26 cellular contexts compared by ENCODE assay signal in the genomic region with DNA sequence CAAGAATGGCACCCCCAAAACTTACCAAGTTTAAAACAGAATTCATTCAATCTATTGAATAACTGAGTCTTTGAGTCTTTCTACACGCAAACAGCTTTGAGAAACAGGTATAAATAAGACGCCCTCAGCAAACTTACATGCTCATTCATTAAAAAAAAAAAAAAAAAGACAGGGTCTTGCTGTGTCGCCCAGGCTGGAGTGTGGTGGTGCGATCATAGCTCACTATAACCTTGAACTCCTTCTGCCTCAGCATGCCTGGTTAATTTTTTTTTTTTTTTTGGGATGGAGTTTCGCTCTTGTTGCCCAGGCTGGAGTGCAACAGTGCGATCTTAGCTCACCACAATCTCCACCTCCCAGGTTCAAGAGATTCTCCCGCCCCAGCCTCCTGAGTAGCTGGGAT. TPM values are rescaled to one million over a fixed set of nuclear protein-coding genes. Genes with fewer than 3 reads are reported as not detected.
DNase-seq lines count a peak whose midpoint lies in the region; ATAC-seq and TF ChIP-seq lines count a peak whose summit lies in the region.
"Had no signal": no experiment of that assay in that cellular context is flagged by ENCODE, and none has a peak within 500 bp of the region (broad histone marks: within the 10 kb centered on the region; RNA-seq: fewer than 3 reads in every experiment).

No MANE protein-coding gene starts in this region.

- H3K27ac ChIP-seq in mammary epithelial cell (ENCODE audit: insufficient read depth, low read depth, low read length) (no peak overlapping the region), GM23338 (ENCODE audit: low read depth) (0 out of 2 replicates have a peak overlapping the region, but pooled peaks have one; percentile 14), mesendoderm (ENCODE audit: low read depth, low read length) (no peak overlapping the region), testis (no peak overlapping the region)
- H3K27ac ChIP-seq: BLaER1 had no signal

- H3K9ac ChIP-seq in mammary epithelial cell (ENCODE audit: insufficient read depth, low read length): no peak overlapping the region
- H3K9ac ChIP-seq in mesendoderm (ENCODE audit: low read length): no peak overlapping the region
- H3K9ac ChIP-seq: BLaER1 had no signal

- H3K9me3 ChIP-seq in mammary epithelial cell (replicated peaks; ENCODE audit: insufficient read depth, low read length): no peaks in the 10 kb centered on the region
- H3K9me3 ChIP-seq in testis: no peaks in the 10 kb centered on the region
- H3K9me3 ChIP-seq: BE2C, BLaER1 had no signal

- no peak overlapping the region for H2BK15ac ChIP-seq in mesendoderm (replicated peaks; ENCODE audit: low read depth)

- CTCF ChIA-PET in MCF 10A (lab: Yijun Ruan, JAX): no interaction called here
- CTCF ChIA-PET in mammary epithelial cell (lab: Charles Lee; ENCODE audit: low non-redundant PET): interaction anchor here (0.6 kb wide), 1 partner anchor 364 kb away, joined by 4 read pairs; no protein-coding TSS in a partner anchor

- H3K79me2 ChIP-seq in mammary epithelial cell (ENCODE audit: insufficient read depth, low read length): peaks cover 91% of the 10 kb centered on the region
- H3K79me2 ChIP-seq in GM23338 (replicated peaks; ENCODE audit: insufficient read depth): peaks cover 100% of the 10 kb centered on the region
- peaks cover 30% of the 10 kb centered on the region for H3K79me2 ChIP-seq in mesendoderm (ENCODE audit: control insufficient read depth, insufficient read depth, low read length)

- peaks cover 7% of the 10 kb centered on the region for H3K79me1 ChIP-seq in mesendoderm (ENCODE audit: low read length)

- no peak overlapping the region for H3K23ac ChIP-seq in mesendoderm (ENCODE audit: low read length)

- TF ChIP-seq CTCF in MCF 10A (IDR thresholded peaks at IDR 0.05; ENCODE audit: unreplicated experiment): no peak
- TF ChIP-seq CTCF in mammary epithelial cell (conservative IDR thresholded peaks at IDR 0.05 in 1 of 2, IDR thresholded peaks at IDR 0.05 in 1 of 2; ENCODE audit: extremely low read depth in 1 of 2, insufficient read depth in 1 of 2, low read depth in 1 of 2, low read length in 2 of 2): no peak
- no peak for TF ChIP-seq CTCF in GM23338 (conservative IDR thresholded peaks at IDR 0.05; ENCODE audit: low read depth in 2 of 2)
- TF ChIP-seq CTCF in testis (IDR thresholded peaks at IDR 0.05): no peak

- no peak overlapping the region for H3K4ac ChIP-seq in mesendoderm (ENCODE audit: low read depth, low read length)

- H2AFZ ChIP-seq in mammary epithelial cell (ENCODE audit: low read depth, low read length) (no peak overlapping the region), GM23338 (no peak overlapping the region)

- DNase-seq in activated T-cell treated with anti-CD3 and anti-CD28 coated beads, Interleukin-2, amount 50 U/mL, for 72 hours: no peak
- DNase-seq in activated T-cell treated with anti-CD3 and anti-CD28 coated beads, Interleukin-2, amount 50 U/mL, for 1 hour: no peak
- DNase-seq in MCF 10A (ENCODE audit: unreplicated experiment) (no peak), mammary epithelial cell (no peak), GM23338 (ENCODE audit: low spot score) (no peak), mesendoderm (no peak), testis (no peak), Right ventricle myocardium superior (no peak)
- DNase-seq: 8988T; ACHN; BE2C; C1 segment of cervical spinal cord; CD4-positive, alpha-beta memory T cell; CD4-positive, CD25-positive, alpha-beta regulatory T cell; CD8-positive, alpha-beta memory T cell; COR-L47; DMS 273 treated with DMSO at 0.1 percent for 48 hours; DMS153; DMS53; DMS79; DND-41; EL; GDM1 had no signal

- peaks cover 1 to 11% of the 10 kb centered on the region in 2 donors for H3K36me3 Mint-ChIP-seq in activated T-cell treated with anti-CD3 and anti-CD28 coated beads, Interleukin-2, amount 50 U/mL, for 72 hours (ENCODE audit: insufficient read depth in 2 of 2)
- peaks cover 64% of the 10 kb centered on the region for H3K36me3 Mint-ChIP-seq in MCF 10A (ENCODE audit: insufficient read depth, unreplicated experiment)
- H3K36me3 Mint-ChIP-seq in GM23338 (ENCODE audit: low read depth): peaks cover 43% of the 10 kb centered on the region

- 88% methylated on average over 4 of the region's 7 CpGs for WGBS in mammary epithelial cell (ENCODE audit: low coverage, missing lambda C conversion rate)
- no CpG with 5 or more reads among the region's 7 CpGs for WGBS in mesendoderm (ENCODE audit: extremely low coverage, insufficient coverage, low lambda C conversion rate)
- 76 to 89% methylated on average over 7 of the region's 7 CpGs for WGBS in testis, 2 donors

- H3K4me1 Mint-ChIP-seq in activated T-cell treated with anti-CD3 and anti-CD28 coated beads, Interleukin-2, amount 50 U/mL, for 72 hours (ENCODE audit: low read depth): peaks cover 37% of the 10 kb centered on the region
- H3K4me1 Mint-ChIP-seq in MCF 10A (ENCODE audit: insufficient read depth, unreplicated experiment): peaks cover 21% of the 10 kb centered on the region
- peaks cover 13% of the 10 kb centered on the region; the same call in 2 of the 3 replicates for H3K4me1 Mint-ChIP-seq in GM23338

- H3K4me1 ChIP-seq in mammary epithelial cell (ENCODE audit: insufficient read depth, low read length) (peaks cover 4% of the 10 kb centered on the region), GM23338 (ENCODE audit: insufficient read depth) (peaks cover 18% of the 10 kb centered on the region), mesendoderm (ENCODE audit: control insufficient read depth, low read depth, low read length) (peaks cover 6% of the 10 kb centered on the region), testis (peaks cover 25% of the 10 kb centered on the region)
- H3K4me1 ChIP-seq: BE2C had no signal

- H3K36me3 ChIP-seq in mammary epithelial cell (ENCODE audit: insufficient read depth, low read length) (peaks cover 13% of the 10 kb centered on the region), GM23338 (ENCODE audit: insufficient read depth) (peaks cover 7% of the 10 kb centered on the region), mesendoderm (ENCODE audit: control insufficient read depth, insufficient read depth, low read length) (no peaks in the 10 kb centered on the region), testis (ENCODE audit: low read depth, missing control alignments) (no peaks in the 10 kb centered on the region)

- no TSS peak for BruUV-seq in MCF 10A (replicated peaks; lab: Mats Ljungman, UMichigan)
- no TSS peak for BruUV-seq in mammary epithelial cell (replicated peaks; lab: Mats Ljungman, UMichigan)

- POLR2A ChIA-PET in MCF 10A (lab: Yijun Ruan, JAX): interaction anchor here (1.1 kb wide), 1 partner anchor 16 kb away, joined by 3 read pairs; no protein-coding TSS in a partner anchor

- no peaks in the 10 kb centered on the region for H3K27me3 ChIP-seq in mammary epithelial cell (ENCODE audit: insufficient read depth, low read length)
- H3K27me3 ChIP-seq in GM23338 (ENCODE audit: insufficient read depth): no peaks in the 10 kb centered on the region
- no peaks in the 10 kb centered on the region for H3K27me3 ChIP-seq in mesendoderm (ENCODE audit: insufficient read depth, low read length, poor library complexity)
- no peaks in the 10 kb centered on the region for H3K27me3 ChIP-seq in testis
- H3K27me3 ChIP-seq: BE2C, BLaER1 had no signal

- H3K27me3 Mint-ChIP-seq in activated T-cell treated with anti-CD3 and anti-CD28 coated beads, Interleukin-2, amount 50 U/mL, for 72 hours (ENCODE audit: low read depth): no peaks in the 10 kb centered on the region
- H3K27me3 Mint-ChIP-seq in MCF 10A (ENCODE audit: insufficient read depth, unreplicated experiment): no peaks in the 10 kb centered on the region
- H3K27me3 Mint-ChIP-seq in GM23338 (ENCODE audit: insufficient read depth, low read depth, poor library complexity): peaks cover 3% of the 10 kb centered on the region
- H3K27me3 Mint-ChIP-seq: CD4-positive, alpha-beta memory T cell; CD4-positive, CD25-positive, alpha-beta regulatory T cell; CD8-positive, alpha-beta memory T cell had no signal

- H4K20me1 ChIP-seq in mammary epithelial cell (ENCODE audit: insufficient read depth, low read length) (no peaks in the 10 kb centered on the region), GM23338 (replicated peaks; ENCODE audit: insufficient read depth) (peaks cover 47% of the 10 kb centered on the region)

- no peak for TF ChIP-seq POLR2A in testis (IDR thresholded peaks at IDR 0.05)

- no peak overlapping the region for H3K18ac ChIP-seq in mesendoderm (ENCODE audit: low read length)

- H4K5ac ChIP-seq in mesendoderm (ENCODE audit: low read length): no peak overlapping the region

- intact Hi-C loops in MCF 10A (cut with micrococcal nuclease): no loop called here
- intact Hi-C loops in mammary epithelial cell (cut with micrococcal nuclease): no loop called here
- intact Hi-C loops in testis (cut with DNase I; ENCODE audit: low total_unique reads): no loop called here
- intact Hi-C loops in Right ventricle myocardium superior (cut with DNase I): no loop called here

- H3K4me3 ChIP-seq in mammary epithelial cell (replicated peaks in 1 of 3; ENCODE audit: insufficient read depth in 1 of 3, low read depth in 2 of 3, low read length in 3 of 3) (no peak overlapping the region), GM23338 (no peak overlapping the region), mesendoderm (ENCODE audit: low read length) (no peak overlapping the region), testis (no peak overlapping the region)
- H3K4me3 ChIP-seq: BLaER1, GM12878 had no signal

- no peaks in the 10 kb centered on the region for H3K9me2 ChIP-seq in GM23338 (ENCODE audit: insufficient read depth)

- no peak overlapping the region for H2BK120ac ChIP-seq in mesendoderm (ENCODE audit: low read depth, low read length)

- H2BK5ac ChIP-seq in mesendoderm (ENCODE audit: low read length): no peak overlapping the region

- no peak overlapping the region for H2AK5ac ChIP-seq in mesendoderm (ENCODE audit: low read length)

- H3K9me3 Mint-ChIP-seq in activated T-cell treated with anti-CD3 and anti-CD28 coated beads, Interleukin-2, amount 50 U/mL, for 72 hours: no peaks in the 10 kb centered on the region
- H3K9me3 Mint-ChIP-seq in MCF 10A (ENCODE audit: unreplicated experiment) (no peaks in the 10 kb centered on the region), GM23338 (no peaks in the 10 kb centered on the region)
- H3K9me3 Mint-ChIP-seq: CD4-positive, alpha-beta memory T cell; CD4-positive, CD25-positive, alpha-beta regulatory T cell; CD8-positive, alpha-beta memory T cell had no signal

- H3K27ac Mint-ChIP-seq in activated T-cell treated with anti-CD3 and anti-CD28 coated beads, Interleukin-2, amount 50 U/mL, for 72 hours: peak overlapping the region; percentile 57
- H3K27ac Mint-ChIP-seq in MCF 10A (ENCODE audit: low read depth, unreplicated experiment) (peak overlapping the region; percentile 44), GM23338 (no peak overlapping the region)

- 0 out of 2 replicates have a peak, but pooled peaks cover 3% of the 10 kb centered on the region for H3F3A ChIP-seq in GM23338 (replicated peaks; ENCODE audit: low read depth)

- H3K4me2 ChIP-seq in mammary epithelial cell (ENCODE audit: insufficient read depth, low read depth, low read length) (no peak overlapping the region), GM23338 (no peak overlapping the region), mesendoderm (ENCODE audit: low read length) (no peak overlapping the region)
- H3K4me2 ChIP-seq: BLaER1 had no signal

- dilution Hi-C loops in mammary epithelial cell (cut with HindIII; ENCODE audit: low sequenced_read_pairs): no loop called here

- no peak overlapping the region for H3K4me3 Mint-ChIP-seq in activated T-cell treated with anti-CD3 and anti-CD28 coated beads, Interleukin-2, amount 50 U/mL, for 72 hours
- H3K4me3 Mint-ChIP-seq in MCF 10A (ENCODE audit: unreplicated experiment) (no peak overlapping the region), GM23338 (no peak overlapping the region)
- H3K4me3 Mint-ChIP-seq: CD14-positive monocyte; CD4-positive, alpha-beta memory T cell; CD8-positive, alpha-beta memory T cell had no signal

- H4K8ac ChIP-seq in mesendoderm (ENCODE audit: low read depth, low read length): peak overlapping the region; percentile 76

- no peak for ATAC-seq in activated T-cell treated with anti-CD3 and anti-CD28 coated beads, Interleukin-2, amount 50 U/mL, for 72 hours (replicated peaks in 1 of 2)
- ATAC-seq in GM23338: no peak
- ATAC-seq in Right ventricle myocardium superior (ENCODE audit: poor library complexity): no peak
- ATAC-seq: GM12878 had no signal

- H3K56ac ChIP-seq in mesendoderm (ENCODE audit: low read length): no peak overlapping the region

- in situ Hi-C loops in mammary epithelial cell (cut with MboI; ENCODE audit: low sequenced_read_pairs in 2 of 2): no loop called here

RNA-seq across cellular contexts. Expression of a gene that starts 6.1 kb away (rescaled TPM):
- total RNA-seq in activated T-cell treated with anti-CD3 and anti-CD28 coated beads, Interleukin-2, amount 50 U/mL, for 72 hours: 10 to 100 TPM; 45.5 to 46.8 TPM
- 37.4 and 55.0 TPM in 2 replicates for total RNA-seq in MCF 10A (2022)
- total RNA-seq in mammary epithelial cell: 10 to 100 TPM; 28.7 to 39.3 TPM
- polyA plus RNA-seq in mammary epithelial cell: 11.7 TPM
- 83.9 TPM for polyA minus RNA-seq in mammary epithelial cell
- total RNA-seq in GM23338 (2014; rRNA removed; shearing (Covaris generic)): 43.4 and 54.0 TPM in 2 replicates
- polyA plus RNA-seq in GM23338 (2016; fragmentation: Nextera tagmentation; extraction: Ambion mirVana): 44.3 and 46.3 TPM in 2 replicates
- 11.8 TPM for polyA plus RNA-seq in mesendoderm (2013, experiment 1 of 2)
- polyA plus RNA-seq in mesendoderm (2013, experiment 2 of 2): 11.1 TPM
- total RNA-seq in testis: 10 to 100 TPM; 52.3 to 57.0 TPM
- polyA plus RNA-seq in testis (ENCODE audit: insufficient read depth, low read depth, low replicate concordance): 15.9 TPM
- 17.8 TPM for total RNA-seq in Right ventricle myocardium superior

RNA-seq across cellular contexts. Expression of a gene that starts 9.9 kb away (rescaled TPM):
- total RNA-seq in activated T-cell treated with anti-CD3 and anti-CD28 coated beads, Interleukin-2, amount 50 U/mL, for 72 hours: 10 to 100 TPM; 34.1 to 38.1 TPM
- 13.3 and 16.2 TPM in 2 replicates for total RNA-seq in MCF 10A (2022)
- 10 to 100 TPM; 14.8 to 23.6 TPM for total RNA-seq in mammary epithelial cell
- 7.2 TPM for polyA plus RNA-seq in mammary epithelial cell
- 34.5 TPM for polyA minus RNA-seq in mammary epithelial cell
- total RNA-seq in GM23338 (2014; rRNA removed; shearing (Covaris generic)): 19.7 and 30.1 TPM in 2 replicates
- polyA plus RNA-seq in GM23338 (2016; fragmentation: Nextera tagmentation; extraction: Ambion mirVana): 18.7 and 21.1 TPM in 2 replicates
- polyA plus RNA-seq in mesendoderm (2013, experiment 1 of 2): 10.6 TPM
- 9.5 TPM for polyA plus RNA-seq in mesendoderm (2013, experiment 2 of 2)
- 10 to 100 TPM; 57.8 to 70.6 TPM for total RNA-seq in testis
- 22.1 TPM for polyA plus RNA-seq in testis (ENCODE audit: insufficient read depth, low read depth, low replicate concordance)
- total RNA-seq in Right ventricle myocardium superior: 10.8 TPM
